ENCODE assay signal across 7 cellular contexts in the genomic region with DNA sequence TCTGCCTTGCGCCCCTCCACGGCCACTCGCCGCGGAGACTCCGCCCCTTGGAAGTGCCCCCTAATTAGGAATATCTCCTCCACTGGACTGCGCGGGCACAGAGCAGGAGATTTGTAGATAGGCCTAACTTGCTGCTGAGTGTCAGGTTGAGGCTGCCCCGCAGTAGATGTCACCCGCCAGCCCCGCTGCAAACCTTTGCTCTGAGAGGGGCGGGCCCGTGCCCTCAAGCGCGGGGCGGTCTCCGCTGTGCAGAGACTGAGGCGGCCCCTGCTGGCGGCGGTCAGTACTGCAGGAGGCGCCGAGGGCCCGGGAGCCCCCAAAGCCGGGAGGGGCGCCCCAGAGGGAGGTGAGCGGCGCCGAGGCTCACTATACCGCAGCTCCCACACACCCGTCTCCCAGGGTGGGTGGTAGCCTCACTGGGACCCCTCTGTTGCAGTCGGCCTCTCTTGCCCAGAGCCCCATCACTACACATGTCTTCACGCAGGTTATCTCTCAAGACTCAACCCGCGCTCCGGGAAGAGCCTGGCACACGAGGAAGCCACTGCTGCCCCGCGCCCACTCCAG.
A peak's percentile ranks its signal among the peaks of the same experiment; 100 is the strongest.
DNase-seq lines count a peak whose midpoint lies in the region; ATAC-seq lines count a peak whose summit lies in the region.

No MANE protein-coding gene starts in this region.

- H3K4me3 ChIP-seq in endocrine pancreas (ENCODE audit: control insufficient read depth, insufficient read depth, low read length) (no peak overlapping the region), muscle layer of duodenum (ENCODE audit: low read depth in 1 of 2, low read length in 2 of 2) (peak overlapping the region; percentile 37 to 61)

- H3K4me1 ChIP-seq in endocrine pancreas (ENCODE audit: control insufficient read depth, insufficient read depth, low read length) = peaks cover 6% of the 10 kb centered on the region
- H3K4me1 ChIP-seq in muscle layer of duodenum (ENCODE audit: control insufficient read depth in 1 of 2, insufficient read depth in 2 of 2, low read length in 2 of 2) = peaks cover 0 to 4% of the 10 kb centered on the region in 2 donors

- ATAC-seq in GM18502 (IDR thresholded peaks at IDR 0.05; ENCODE audit: poor library complexity, unreplicated experiment) (peak; percentile 59), HG03135 (IDR thresholded peaks at IDR 0.05; ENCODE audit: unreplicated experiment) (peak; percentile 49)

- H3K27me3 ChIP-seq in endocrine pancreas (ENCODE audit: control insufficient read depth, insufficient read depth, low read length) (no peaks in the 10 kb centered on the region), muscle layer of duodenum (ENCODE audit: low read depth, low read length) (no peaks in the 10 kb centered on the region)

- no peak overlapping the region for H3K27ac ChIP-seq in muscle layer of duodenum (ENCODE audit: low read length)

- peak; percentile 17 for DNase-seq in NK-92 (lab: John Stamatoyannopoulos, UW; ENCODE audit: unreplicated experiment)
- peak; percentile 75 to 82 for DNase-seq in activated CD8-positive, alpha-beta memory T cell treated with anti-CD3 and anti-CD28 coated beads for 4 hours (ENCODE audit: low read depth in 2 of 2)
- peak; percentile 86 for DNase-seq in stimulated activated CD8-positive, alpha-beta memory T cell treated with anti-CD3 and anti-CD28 coated beads, Interleukin-7, amount 100 ng/mL, for 24 hours (ENCODE audit: low read depth)

- no peaks in the 10 kb centered on the region for H3K9me3 ChIP-seq in endocrine pancreas (ENCODE audit: control insufficient read depth, low read length)
- H3K9me3 ChIP-seq in muscle layer of duodenum (ENCODE audit: control insufficient read depth in 1 of 2, low read length in 2 of 2) = no peaks in the 10 kb centered on the region

- peak overlapping the region; percentile 73 for H3K9ac ChIP-seq in endocrine pancreas (ENCODE audit: control insufficient read depth, insufficient read depth, low read length)

- H3K36me3 ChIP-seq in endocrine pancreas (ENCODE audit: control insufficient read depth, insufficient read depth, low read length) (no peaks in the 10 kb centered on the region), muscle layer of duodenum (ENCODE audit: control insufficient read depth in 1 of 2, insufficient read depth in 2 of 2, low read length in 2 of 2) (no peaks in the 10 kb centered on the region)

Comparison
In these comparisons a context has a peak if more than half of its experiments do, and no peak if none do; other contexts are left out.
1. DNase-seq: peak in every context shown above with its lines; median percentile 86 in stimulated activated CD8-positive, alpha-beta memory T cell treated with anti-CD3 and anti-CD28 coated beads, Interleukin-7, amount 100 ng/mL, for 24 hours; 78 in activated CD8-positive, alpha-beta memory T cell treated with anti-CD3 and anti-CD28 coated beads for 4 hours; 17 in NK-92.